In the genomic region with DNA sequence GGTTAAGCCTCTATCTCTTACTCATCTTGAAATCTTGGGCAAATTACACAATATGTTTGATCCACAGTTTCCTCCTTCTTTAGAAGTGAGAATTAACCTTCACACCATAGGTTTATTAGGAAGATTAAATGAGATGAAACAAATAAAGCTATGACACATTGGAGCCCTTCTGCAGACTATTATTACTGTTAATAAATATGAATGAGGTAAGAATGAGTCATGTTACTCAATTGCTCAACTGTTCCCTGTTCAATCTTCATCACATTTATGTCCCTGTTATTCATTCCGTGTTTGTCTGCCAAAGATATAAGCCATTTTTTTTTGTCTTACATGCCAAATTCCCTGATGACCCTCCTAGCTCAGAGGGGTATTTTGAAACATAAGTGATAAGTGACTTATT, we compare ENCODE assay signal across 20 cellular contexts. TPM values are rescaled to one million over a fixed set of nuclear protein-coding genes. Genes with fewer than 3 reads are reported as not detected.
DNase-seq lines count a peak whose midpoint lies in the region; ATAC-seq and TF ChIP-seq lines count a peak whose summit lies in the region.
"Had no signal": no experiment of that assay in that cellular context is flagged by ENCODE, and none has a peak within 500 bp of the region (broad histone marks: within the 10 kb centered on the region; RNA-seq: fewer than 3 reads in every experiment).

No MANE protein-coding gene starts in this region.

- no peak overlapping the region for H3K4me3 ChIP-seq in ACC112 (ENCODE audit: low read depth, low read length)
- H3K4me3 ChIP-seq in choroid plexus epithelial cell (ENCODE audit: low read depth, low read length): no peak overlapping the region
- H3K4me3 ChIP-seq: hepatocyte, tibial nerve had no signal

- H3K36me3 ChIP-seq in ACC112 (ENCODE audit: insufficient read depth, low read length): no peaks in the 10 kb centered on the region
- H3K36me3 ChIP-seq: tibial nerve had no signal

- no peaks in the 10 kb centered on the region for H3K79me2 ChIP-seq in ACC112 (ENCODE audit: control insufficient read depth, insufficient read depth, low read length, unreplicated experiment)
- H3K79me2 ChIP-seq: hepatocyte had no signal

- DNase-seq in HPDE6-E6E7 (ENCODE audit: extremely low spot score) (peak; percentile 54), choroid plexus epithelial cell (ENCODE audit: low read depth) (peak; percentile 87), kidney tubule cell (ENCODE audit: low spot score) (peak; percentile 78), OCI-M1 (lab: John Stamatoyannopoulos, UW) (no peak), cerebellum (ENCODE audit: low spot score) (no peak)
- no peak for DNase-seq in stimulated activated CD4-positive, alpha-beta T cell treated with anti-CD3 and anti-CD28 coated beads, Interleukin-1b, Interleukin-23, amount 100 ng/mL, for 48 hours
- no peak for DNase-seq in naive thymus-derived CD8-positive, alpha-beta T cell
- DNase-seq: activated naive CD4-positive, alpha-beta T cell treated with anti-CD3 and anti-CD28 coated beads, Interleukin-2, amount 10 ng/mL, durations not matched to agents 7 days and 5 days; central memory CD4-positive, alpha-beta T cell; endodermal cell; left cardiac atrium; NCI-H2081; NCI-H526 had no signal

- H3K4me1 ChIP-seq in ACC112 (ENCODE audit: control insufficient read depth, insufficient read depth, low read length, unreplicated experiment): peaks cover 43% of the 10 kb centered on the region
- H3K4me1 ChIP-seq: tibial nerve had no signal

- H2AFZ ChIP-seq in ACC112 (ENCODE audit: low read length, unreplicated experiment): no peak overlapping the region
- H2AFZ ChIP-seq: hepatocyte had no signal

- H3K27ac Mint-ChIP-seq in naive thymus-derived CD8-positive, alpha-beta T cell: no peak overlapping the region
- H3K27ac Mint-ChIP-seq: activated naive CD4-positive, alpha-beta T cell treated with anti-CD3 and anti-CD28 coated beads, Interleukin-2, amount 10 ng/mL, durations not matched to agents 7 days and 5 days; endodermal cell; progenitor cell of endocrine pancreas; T-helper 1 cell treated with Interleukin-12 subunit alpha and Interleukin-12 subunit beta and Interleukin-4 antibody, amounts not matched to agents 30 μg/mL and 1 μg/mL, for 36 hours had no signal

- POLR2A ChIA-PET in naive thymus-derived CD8-positive, alpha-beta T cell (lab: Charles Lee): no interaction called here

- peak overlapping the region; percentile 73 for H3K27ac ChIP-seq in ACC112 (ENCODE audit: low read depth, low read length)
- H3K27ac ChIP-seq: hepatocyte, tibial nerve had no signal

- H3K4me1 Mint-ChIP-seq in naive thymus-derived CD8-positive, alpha-beta T cell: no peaks in the 10 kb centered on the region
- H3K4me1 Mint-ChIP-seq: activated naive CD4-positive, alpha-beta T cell treated with anti-CD3 and anti-CD28 coated beads, Interleukin-2, amount 10 ng/mL, durations not matched to agents 7 days and 5 days had no signal

- no peaks in the 10 kb centered on the region for H3K36me3 Mint-ChIP-seq in naive thymus-derived CD8-positive, alpha-beta T cell
- H3K36me3 Mint-ChIP-seq: activated naive CD4-positive, alpha-beta T cell treated with anti-CD3 and anti-CD28 coated beads, Interleukin-2, amount 10 ng/mL, durations not matched to agents 7 days and 5 days had no signal

- peaks cover 0 to 14% (median 2%) of the 10 kb centered on the region in 9 donors for H3K9me3 Mint-ChIP-seq in naive thymus-derived CD8-positive, alpha-beta T cell
- H3K9me3 Mint-ChIP-seq: endodermal cell; T-helper 1 cell treated with Interleukin-12 subunit alpha and Interleukin-12 subunit beta and Interleukin-4 antibody, amounts not matched to agents 30 μg/mL and 1 μg/mL, for 36 hours had no signal

- H3K4me3 Mint-ChIP-seq in naive thymus-derived CD8-positive, alpha-beta T cell: no peak overlapping the region
- H3K4me3 Mint-ChIP-seq: activated naive CD4-positive, alpha-beta T cell treated with anti-CD3 and anti-CD28 coated beads, Interleukin-2, amount 10 ng/mL, durations not matched to agents 7 days and 5 days; endodermal cell; T-helper 1 cell treated with Interleukin-12 subunit alpha and Interleukin-12 subunit beta and Interleukin-4 antibody, amounts not matched to agents 30 μg/mL and 1 μg/mL, for 36 hours had no signal

- peaks cover 0 to 13% (median 0%) of the 10 kb centered on the region in 5 donors for H3K27me3 Mint-ChIP-seq in naive thymus-derived CD8-positive, alpha-beta T cell
- H3K27me3 Mint-ChIP-seq: activated naive CD4-positive, alpha-beta T cell treated with anti-CD3 and anti-CD28 coated beads, Interleukin-2, amount 10 ng/mL, durations not matched to agents 7 days and 5 days had no signal

- H3K27me3 ChIP-seq in ACC112 (ENCODE audit: insufficient read depth, low read length): no peaks in the 10 kb centered on the region
- H3K27me3 ChIP-seq: hepatocyte, tibial nerve had no signal

- no peak for TF ChIP-seq CTCF in choroid plexus epithelial cell (conservative IDR thresholded peaks at IDR 0.05; ENCODE audit: low read depth, low read length)

- no peak for ATAC-seq in naive thymus-derived CD8-positive, alpha-beta T cell
- ATAC-seq: activated CD4-positive, CD25-positive, alpha-beta regulatory T cell treated with anti-CD3 and anti-CD28 coated beads, Interleukin-2, amount 50 U/mL, for 24 hours had no signal

RNA-seq across cellular contexts. Expression of a gene that starts 52.1 kb away (rescaled TPM):
- not detected for total RNA-seq in naive thymus-derived CD8-positive, alpha-beta T cell
- under 1 TPM in 1 of 3 donors, not detected in 2; 0.09 TPM for polyA plus RNA-seq in naive thymus-derived CD8-positive, alpha-beta T cell
- 0.36 TPM for total RNA-seq in cerebellum
- total RNA-seq: HT-29 had no signal

Comparison
In these comparisons a context has a peak if more than half of its experiments do, and no peak if none do; other contexts are left out.
1. DNase-seq: peak in HPDE6-E6E7 (single experiment), choroid plexus epithelial cell (single experiment) and kidney tubule cell (single experiment); none in stimulated activated CD4-positive, alpha-beta T cell treated with anti-CD3 and anti-CD28 coated beads, Interleukin-1b, Interleukin-23, amount 100 ng/mL, for 48 hours (single experiment), OCI-M1 (single experiment), naive thymus-derived CD8-positive, alpha-beta T cell (0 of 10) and cerebellum (single experiment).